20 cellular contexts compared by ENCODE assay signal in genomic region chr7:140284062-140284461, GRCh38.
"Had no signal": no experiment of that assay in that cellular context is flagged by ENCODE, and none has a peak within 500 bp of the region (broad histone marks: within the 10 kb centered on the region; RNA-seq: fewer than 3 reads in every experiment).

No MANE protein-coding gene starts in this region.

- ATAC-seq: activated naive CD4-positive, alpha-beta T cell treated with anti-CD3 and anti-CD28 coated beads, Interleukin-2, amount 50 U/mL, for 72 hours; foreskin keratinocyte; sciatic nerve; stimulated activated effector memory CD8-positive, alpha-beta T cell treated with anti-CD3 and anti-CD28 coated beads, Interleukin-12 subunit alpha, Interleukin-12 subunit beta, amount 100 ng/mL, for 72 hours had no signal

- FAIRE-seq: endometrium, small intestine had no signal

- H3K27ac ChIP-seq: foreskin keratinocyte, hepatocyte, stomach, suprapubic skin, tibial nerve, uterus had no signal

- H3K4me1 ChIP-seq: foreskin keratinocyte, stomach, suprapubic skin, tibial nerve, uterus had no signal

- H3K9me3 ChIP-seq: suprapubic skin, tibial nerve, uterus had no signal

- H3K4me2 ChIP-seq: hepatocyte had no signal

- DNase-seq: activated CD4-positive, alpha-beta T cell treated with anti-CD3 and anti-CD28 coated beads for 1 hour; activated gamma-delta T cell treated with Interleukin-2 at 50 U/mL for 16 hours; activated T-cell treated with anti-CD3 and anti-CD28 coated beads, Interleukin-2, amount 50 U/mL, for 1 hour; cerebellar nuclear complex; cortex of kidney; foreskin keratinocyte; occipital lobe; small intestine; stimulated activated CD4-positive, alpha-beta T cell treated with anti-CD3 and anti-CD28 coated beads, Interleukin-2, amount 100 ng/mL, for 24 hours; stomach; T-helper 9 cell; uterus had no signal

- H3K4me3 ChIP-seq: hepatocyte, stomach, suprapubic skin, tibial nerve, uterus had no signal

- H3K27me3 ChIP-seq: foreskin keratinocyte, hepatocyte, stomach, suprapubic skin, tibial nerve, uterus had no signal

- H3K36me3 Mint-ChIP-seq: activated naive CD4-positive, alpha-beta T cell treated with anti-CD3 and anti-CD28 coated beads, Interleukin-2, amount 50 U/mL, for 72 hours; stimulated activated effector memory CD8-positive, alpha-beta T cell treated with anti-CD3 and anti-CD28 coated beads, Interleukin-12 subunit alpha, Interleukin-12 subunit beta, amount 100 ng/mL, for 72 hours had no signal

- H3K36me3 ChIP-seq: stomach, suprapubic skin, tibial nerve, uterus had no signal

- H3K4me3 Mint-ChIP-seq: neural crest cell; stimulated activated effector memory CD8-positive, alpha-beta T cell treated with anti-CD3 and anti-CD28 coated beads, Interleukin-12 subunit alpha, Interleukin-12 subunit beta, amount 100 ng/mL, for 72 hours had no signal

- H3K4me1 Mint-ChIP-seq: neural crest cell; stimulated activated effector memory CD8-positive, alpha-beta T cell treated with anti-CD3 and anti-CD28 coated beads, Interleukin-12 subunit alpha, Interleukin-12 subunit beta, amount 100 ng/mL, for 72 hours had no signal

- H2AFZ ChIP-seq: hepatocyte had no signal

- H3K9me3 Mint-ChIP-seq: stimulated activated effector memory CD8-positive, alpha-beta T cell treated with anti-CD3 and anti-CD28 coated beads, Interleukin-12 subunit alpha, Interleukin-12 subunit beta, amount 100 ng/mL, for 72 hours had no signal

- H3K79me2 ChIP-seq: hepatocyte had no signal

- H3K27ac Mint-ChIP-seq: stimulated activated effector memory CD8-positive, alpha-beta T cell treated with anti-CD3 and anti-CD28 coated beads, Interleukin-12 subunit alpha, Interleukin-12 subunit beta, amount 100 ng/mL, for 72 hours had no signal
